In genomic region chr9:118058227-118058626, GRCh38 we compare ENCODE assay signal across 30 cellular contexts.
"Had no signal": no experiment of that assay in that cellular context is flagged by ENCODE, and none has a peak within 500 bp of the region (broad histone marks: within the 10 kb centered on the region; RNA-seq: fewer than 3 reads in every experiment).

No MANE protein-coding gene starts in this region.

- ATAC-seq: activated CD8-positive, alpha-beta memory T cell treated with anti-CD3 and anti-CD28 coated beads, Interleukin-2, amount 10 ng/mL, durations not matched to agents 7 days and 5 days; activated CD8-positive, alpha-beta T cell treated with anti-CD3 and anti-CD28 coated beads, Interleukin-2, amount 10 ng/mL, durations not matched to agents 7 days and 5 days; activated naive CD8-positive, alpha-beta T cell treated with anti-CD3 and anti-CD28 coated beads, Interleukin-2, amount 50 U/mL, for 24 hours; effector memory CD8-positive, alpha-beta T cell; gastrocnemius medialis; left lung; lower lobe of right lung; naive thymus-derived CD8-positive, alpha-beta T cell; psoas muscle; stimulated activated memory B cell treated with anti-CD40 and anti-IgM and Interleukin-4, amounts not matched to agents 10 μg/mL and 1 μg/mL and 100 μg/mL, for 72 hours; stimulated activated naive CD8-positive, alpha-beta T cell treated with anti-CD3 and anti-CD28 coated beads, Interleukin-15, amount 100 ng/mL, for 72 hours; WTC11 had no signal

- H3K27me3 Mint-ChIP-seq: activated CD8-positive, alpha-beta memory T cell treated with anti-CD3 and anti-CD28 coated beads, Interleukin-2, amount 10 ng/mL, durations not matched to agents 7 days and 5 days; activated naive CD8-positive, alpha-beta T cell treated with anti-CD3 and anti-CD28 coated beads, Interleukin-2, amount 50 U/mL, for 24 hours; effector memory CD8-positive, alpha-beta T cell; stimulated activated memory B cell treated with anti-CD40 and anti-IgM and Interleukin-4, amounts not matched to agents 10 μg/mL and 1 μg/mL and 100 μg/mL, for 72 hours; stimulated activated naive CD8-positive, alpha-beta T cell treated with anti-CD3 and anti-CD28 coated beads, Interleukin-15, amount 100 ng/mL, for 72 hours had no signal

- H3K9ac ChIP-seq: parathyroid adenoma had no signal

- H3K4me1 Mint-ChIP-seq: activated CD8-positive, alpha-beta memory T cell treated with anti-CD3 and anti-CD28 coated beads, Interleukin-2, amount 10 ng/mL, durations not matched to agents 7 days and 5 days; activated naive CD4-positive, alpha-beta T cell treated with anti-CD3 and anti-CD28 coated beads, Interleukin-2, amount 50 U/mL, for 24 hours; activated naive CD8-positive, alpha-beta T cell treated with anti-CD3 and anti-CD28 coated beads, Interleukin-2, amount 50 U/mL, for 24 hours; naive thymus-derived CD8-positive, alpha-beta T cell; neural crest cell; stimulated activated memory B cell treated with anti-CD40 and anti-IgM and Interleukin-4, amounts not matched to agents 10 μg/mL and 1 μg/mL and 100 μg/mL, for 72 hours; stimulated activated naive CD8-positive, alpha-beta T cell treated with anti-CD3 and anti-CD28 coated beads, Interleukin-15, amount 100 ng/mL, for 72 hours; WTC11 had no signal

- H3K36me3 ChIP-seq: gastrocnemius medialis, left lung, lower lobe of right lung, sigmoid colon, vagina had no signal

- H3K9me3 Mint-ChIP-seq: activated naive CD8-positive, alpha-beta T cell treated with anti-CD3 and anti-CD28 coated beads, Interleukin-2, amount 50 U/mL, for 24 hours; activated T-helper 2 cell treated with anti-CD3 and anti-CD28 coated beads, Interferon-gamma antibody, Interleukin-2, Interleukin-4, amounts not matched to agents 10 μg/mL and 5 μg/mL and 100 μg/mL, durations not matched to agents 14 hours and 24 hours and 36 hours; neural crest cell; stimulated activated memory B cell treated with anti-CD40 and anti-IgM and Interleukin-4, amounts not matched to agents 10 μg/mL and 1 μg/mL and 100 μg/mL, for 72 hours; type B pancreatic cell; WTC11 had no signal

- H3K27ac ChIP-seq: gastrocnemius medialis, left lung, lower lobe of right lung, parathyroid adenoma, psoas muscle, sigmoid colon, vagina had no signal

- H3K9me3 ChIP-seq: gastrocnemius medialis, left lung, lower lobe of right lung, psoas muscle, sigmoid colon, vagina had no signal

- DNase-seq: activated CD8-positive, alpha-beta memory T cell treated with anti-CD3 and anti-CD28 coated beads, Interleukin-2, amount 10 ng/mL, durations not matched to agents 7 days and 5 days; activated CD8-positive, alpha-beta T cell treated with anti-CD3 and anti-CD28 coated beads, Interleukin-2, amount 10 ng/mL, durations not matched to agents 7 days and 5 days; activated naive CD8-positive, alpha-beta T cell treated with anti-CD3 and anti-CD28 coated beads, Interleukin-2, amount 50 U/mL, for 24 hours; activated T-cell treated with anti-CD3 and anti-CD28 coated beads, Interleukin-2, amount 50 U/mL, for 48 hours; amygdala; caudate nucleus; cortex of kidney; effector memory CD8-positive, alpha-beta T cell; erythroblast; gastrocnemius medialis; glutamatergic neuron; left lung; lower lobe of right lung; mesenchymal stem cell; naive thymus-derived CD8-positive, alpha-beta T cell; occipital lobe; psoas muscle; sigmoid colon; small intestine; stimulated activated CD4-positive, alpha-beta T cell treated with anti-CD3 and anti-CD28 coated beads, Interleukin-4, amount 100 ng/mL, for 24 hours; stimulated activated naive CD8-positive, alpha-beta T cell treated with anti-CD3 and anti-CD28 coated beads, Interleukin-15, amount 100 ng/mL, for 72 hours; substantia nigra had no signal

- H3K4me3 ChIP-seq: gastrocnemius medialis, left lung, lower lobe of right lung, psoas muscle, sigmoid colon, vagina had no signal

- H3K4me3 Mint-ChIP-seq: activated CD8-positive, alpha-beta memory T cell treated with anti-CD3 and anti-CD28 coated beads, Interleukin-2, amount 10 ng/mL, durations not matched to agents 7 days and 5 days; activated CD8-positive, alpha-beta T cell treated with anti-CD3 and anti-CD28 coated beads, Interleukin-2, amount 10 ng/mL, durations not matched to agents 7 days and 5 days; activated naive CD4-positive, alpha-beta T cell treated with anti-CD3 and anti-CD28 coated beads, Interleukin-2, amount 50 U/mL, for 24 hours; activated naive CD8-positive, alpha-beta T cell treated with anti-CD3 and anti-CD28 coated beads, Interleukin-2, amount 50 U/mL, for 24 hours; effector memory CD8-positive, alpha-beta T cell; naive thymus-derived CD8-positive, alpha-beta T cell; neural crest cell; stimulated activated memory B cell treated with anti-CD40 and anti-IgM and Interleukin-4, amounts not matched to agents 10 μg/mL and 1 μg/mL and 100 μg/mL, for 72 hours; stimulated activated naive CD8-positive, alpha-beta T cell treated with anti-CD3 and anti-CD28 coated beads, Interleukin-15, amount 100 ng/mL, for 72 hours; type B pancreatic cell; WTC11 had no signal

- H3K27me3 ChIP-seq: gastrocnemius medialis, left lung, sigmoid colon, vagina had no signal

- H3K27ac Mint-ChIP-seq: activated CD8-positive, alpha-beta memory T cell treated with anti-CD3 and anti-CD28 coated beads, Interleukin-2, amount 10 ng/mL, durations not matched to agents 7 days and 5 days; activated CD8-positive, alpha-beta T cell treated with anti-CD3 and anti-CD28 coated beads, Interleukin-2, amount 10 ng/mL, durations not matched to agents 7 days and 5 days; activated naive CD4-positive, alpha-beta T cell treated with anti-CD3 and anti-CD28 coated beads, Interleukin-2, amount 50 U/mL, for 24 hours; activated naive CD8-positive, alpha-beta T cell treated with anti-CD3 and anti-CD28 coated beads, Interleukin-2, amount 50 U/mL, for 24 hours; activated T-helper 2 cell treated with anti-CD3 and anti-CD28 coated beads, Interferon-gamma antibody, Interleukin-2, Interleukin-4, amounts not matched to agents 10 μg/mL and 5 μg/mL and 100 μg/mL, durations not matched to agents 14 hours and 24 hours and 36 hours; effector memory CD8-positive, alpha-beta T cell; naive thymus-derived CD8-positive, alpha-beta T cell; stimulated activated memory B cell treated with anti-CD40 and anti-IgM and Interleukin-4, amounts not matched to agents 10 μg/mL and 1 μg/mL and 100 μg/mL, for 72 hours; stimulated activated naive CD8-positive, alpha-beta T cell treated with anti-CD3 and anti-CD28 coated beads, Interleukin-15, amount 100 ng/mL, for 72 hours; type B pancreatic cell; WTC11 had no signal

- H2AFZ ChIP-seq: parathyroid adenoma had no signal

- H3K4me1 ChIP-seq: gastrocnemius medialis, left lung, lower lobe of right lung, parathyroid adenoma, psoas muscle, sigmoid colon, vagina had no signal

- H3K79me2 ChIP-seq: parathyroid adenoma had no signal

- H3K36me3 Mint-ChIP-seq: activated CD8-positive, alpha-beta memory T cell treated with anti-CD3 and anti-CD28 coated beads, Interleukin-2, amount 10 ng/mL, durations not matched to agents 7 days and 5 days; activated naive CD4-positive, alpha-beta T cell treated with anti-CD3 and anti-CD28 coated beads, Interleukin-2, amount 50 U/mL, for 24 hours; stimulated activated memory B cell treated with anti-CD40 and anti-IgM and Interleukin-4, amounts not matched to agents 10 μg/mL and 1 μg/mL and 100 μg/mL, for 72 hours; type B pancreatic cell; WTC11 had no signal
